ENCODE assay signal across 11 cellular contexts in genomic region chr3:193347507-193348501, GRCh38.
DNase-seq lines count a peak whose midpoint lies in the region; ATAC-seq lines count a peak whose summit lies in the region.
"Had no signal": no experiment of that assay in that cellular context is flagged by ENCODE, and none has a peak within 500 bp of the region (broad histone marks: within the 10 kb centered on the region; RNA-seq: fewer than 3 reads in every experiment).

No MANE protein-coding gene starts in this region.

- no peak for ATAC-seq in HG03571 (IDR thresholded peaks at IDR 0.05; ENCODE audit: unreplicated experiment)
- no peak for ATAC-seq in GM18511 (IDR thresholded peaks at IDR 0.05; ENCODE audit: unreplicated experiment)
- no peak for ATAC-seq in stimulated activated naive CD8-positive, alpha-beta T cell treated with anti-CD3 and anti-CD28 coated beads, Interleukin-15, Interleukin-2, amounts not matched to agents 100 U/mL and 50 U/mL, for 24 hours
- ATAC-seq: A549 had no signal

- peak overlapping the region; percentile 22 for H3K27ac ChIP-seq in angular gyrus (ENCODE audit: low read depth, low read length)
- H3K27ac ChIP-seq: A549 had no signal

- DNase-seq in NCI-H2171 treated with DMSO at 0.1 percent for 48 hours (lab: John Stamatoyannopoulos, UW) (peak; percentile 23), NCI-H2171 (lab: John Stamatoyannopoulos, UW) (no peak), NCI-H128 (lab: John Stamatoyannopoulos, UW; ENCODE audit: unreplicated experiment) (peak; percentile 24), GDM1 (lab: John Stamatoyannopoulos, UW) (no peak)
- DNase-seq in stimulated activated naive CD8-positive, alpha-beta T cell treated with anti-CD3 and anti-CD28 coated beads, Interleukin-15, Interleukin-2, amounts not matched to agents 100 U/mL and 50 U/mL, for 24 hours: no peak
- DNase-seq: activated CD4-positive, alpha-beta T cell treated with anti-CD3 and anti-CD28 coated beads, Interleukin-2, amount 10 ng/mL, durations not matched to agents 7 days and 5 days; IMR-90 had no signal

Comparison
In these comparisons a context has a peak if more than half of its experiments do, and no peak if none do; other contexts are left out.
1. DNase-seq: peak in NCI-H2171 treated with DMSO at 0.1 percent for 48 hours (single experiment) and NCI-H128 (single experiment); none in NCI-H2171 (single experiment), GDM1 (single experiment) and stimulated activated naive CD8-positive, alpha-beta T cell treated with anti-CD3 and anti-CD28 coated beads, Interleukin-15, Interleukin-2, amounts not matched to agents 100 U/mL and 50 U/mL, for 24 hours (single experiment).